In genomic region chr5:176361437-176362097, GRCh38 we compare ENCODE assay signal across 8 cellular contexts. TPM values are rescaled to one million over a fixed set of nuclear protein-coding genes. Genes with fewer than 3 reads are reported as not detected.
A peak's percentile ranks its signal among the peaks of the same experiment; 100 is the strongest.
DNase-seq lines count a peak whose midpoint lies in the region; ATAC-seq and TF ChIP-seq lines count a peak whose summit lies in the region.

Gene KIAA1191, minus strand, starts transcription at chr5:176361764. Its CDS starts 2,256 bp downstream, at chr5:176359508.

- H3K36me3 ChIP-seq in WERI-Rb-1 (peaks cover 34% of the 10 kb centered on the region), mammary epithelial cell (ENCODE audit: insufficient read depth, low read length) (peaks cover 9% of the 10 kb centered on the region), smooth muscle cell (ENCODE audit: low read depth) (no peaks in the 10 kb centered on the region)

- H3K4me2 ChIP-seq in mammary epithelial cell (ENCODE audit: insufficient read depth, low read depth, low read length) (peak within 1 kb of the TSS; percentile 96), smooth muscle cell (peak within 1 kb of the TSS; percentile 97)

- H3K9me3 ChIP-seq in WERI-Rb-1 (ENCODE audit: severe bottlenecking), result no peaks in the 10 kb centered on the region
- H3K9me3 ChIP-seq in mammary epithelial cell (replicated peaks; ENCODE audit: insufficient read depth, low read length), result no peaks in the 10 kb centered on the region
- no peaks in the 10 kb centered on the region for H3K9me3 ChIP-seq in smooth muscle cell (replicated peaks; ENCODE audit: low read depth)

- H3K9ac ChIP-seq in mammary epithelial cell (ENCODE audit: insufficient read depth, low read length) (peak within 1 kb of the TSS; percentile 91), smooth muscle cell (ENCODE audit: low read depth) (peak within 1 kb of the TSS; percentile 96)

- peak within 1 kb of the TSS; percentile 95 for H3K4me3 ChIP-seq in WERI-Rb-1 (ENCODE audit: low read depth, low read length)
- peak within 1 kb of the TSS; percentile 80 to 100 (median 99) for H3K4me3 ChIP-seq in mammary epithelial cell (replicated peaks in 1 of 3; ENCODE audit: insufficient read depth in 1 of 3, low read depth in 2 of 3, low read length in 3 of 3)
- peak within 1 kb of the TSS; percentile 98 for H3K4me3 ChIP-seq in smooth muscle cell

- TSS peak; percentile 66 for BruUV-seq in mammary epithelial cell (replicated peaks; lab: Mats Ljungman, UMichigan)

- CTCF ChIA-PET in mammary epithelial cell (lab: Charles Lee; ENCODE audit: low non-redundant PET), result no interaction called here

- H3K79me2 ChIP-seq in mammary epithelial cell (ENCODE audit: insufficient read depth, low read length) (peaks cover 48% of the 10 kb centered on the region), smooth muscle cell (ENCODE audit: low read depth) (peaks cover 48% of the 10 kb centered on the region)

- in situ Hi-C loops in mammary epithelial cell (cut with MboI; ENCODE audit: low sequenced_read_pairs in 2 of 2), result no loop called here

- ATAC-seq in GM18873 (IDR thresholded peaks at IDR 0.05; ENCODE audit: low FRiP score, unreplicated experiment) (peak; percentile 84), HG03139 (IDR thresholded peaks at IDR 0.05; ENCODE audit: unreplicated experiment) (peak; percentile 87)

- TF ChIP-seq CTCF in WERI-Rb-1 (IDR thresholded peaks at IDR 0.05; ENCODE audit: low read depth, low read length) (peak; percentile 39; the same call in 1 of the 2 replicates), mammary epithelial cell (conservative IDR thresholded peaks at IDR 0.05 in 1 of 2, IDR thresholded peaks at IDR 0.05 in 1 of 2; ENCODE audit: extremely low read depth in 1 of 2, insufficient read depth in 1 of 2, low read depth in 1 of 2, low read length in 2 of 2) (peak in 1 of 2 donors; percentile 44), smooth muscle cell (IDR thresholded peaks at IDR 0.05; ENCODE audit: borderline replicate concordance, insufficient read depth, poor library complexity, severe bottlenecking) (no peak)

- no peaks in the 10 kb centered on the region for H3F3A ChIP-seq in smooth muscle cell (ENCODE audit: low read depth)

- H3K27me3 ChIP-seq in WERI-Rb-1 (ENCODE audit: insufficient read depth, low read depth, severe bottlenecking) (no peaks in the 10 kb centered on the region), mammary epithelial cell (ENCODE audit: insufficient read depth, low read length) (no peaks in the 10 kb centered on the region), smooth muscle cell (ENCODE audit: low read depth) (no peaks in the 10 kb centered on the region)

- H2AFZ ChIP-seq in mammary epithelial cell (ENCODE audit: low read depth, low read length), result peak within 1 kb of the TSS; percentile 99
- peak within 1 kb of the TSS; percentile 91 for H2AFZ ChIP-seq in smooth muscle cell (ENCODE audit: low read depth)

- peaks cover 30% of the 10 kb centered on the region for H3K4me1 ChIP-seq in mammary epithelial cell (ENCODE audit: insufficient read depth, low read length)
- H3K4me1 ChIP-seq in smooth muscle cell (ENCODE audit: low read depth), result peaks cover 9% of the 10 kb centered on the region

- DNase-seq in AG08395 (ENCODE audit: low spot score) (peak; percentile 94), NCI-H2196 treated with DMSO at 0.1 percent for 48 hours (lab: John Stamatoyannopoulos, UW; ENCODE audit: unreplicated experiment) (peak; percentile 82), WERI-Rb-1 (peak; percentile 94), mammary epithelial cell (peak; percentile 86), iPS-NIHi11 (ENCODE audit: low spot score) (peak; percentile 89), smooth muscle cell (lab: John Stamatoyannopoulos, UW; ENCODE audit: unreplicated experiment) (peak; percentile 76)

- WGBS in mammary epithelial cell (ENCODE audit: low coverage, missing lambda C conversion rate), result 1% methylated on average over 25 of the region's 50 CpGs
- under 1% methylated on average over 50 of the region's 50 CpGs for WGBS in smooth muscle cell (ENCODE audit: low lambda C conversion rate)

- dilution Hi-C loops in mammary epithelial cell (cut with HindIII; ENCODE audit: low sequenced_read_pairs), result no loop called here

- H3K27ac ChIP-seq in WERI-Rb-1 (peak within 1 kb of the TSS; percentile 96), mammary epithelial cell (ENCODE audit: insufficient read depth, low read depth, low read length) (peak within 1 kb of the TSS; percentile 72), smooth muscle cell (ENCODE audit: low read depth) (no peak within 1 kb of the TSS)

- H4K20me1 ChIP-seq in mammary epithelial cell (ENCODE audit: insufficient read depth, low read length) (no peaks in the 10 kb centered on the region), smooth muscle cell (ENCODE audit: low read depth) (peaks cover 30% of the 10 kb centered on the region)

- intact Hi-C loops in mammary epithelial cell (cut with micrococcal nuclease), result loop anchor here (1.0 kb wide), 1 partner anchor 28 kb away; no protein-coding TSS in a partner anchor

RNA-seq across cellular contexts. Expression of gene KIAA1191, which starts in this region (rescaled TPM):
- total RNA-seq in mammary epithelial cell (100 to 1,000 TPM in 1 of 2 donors, 10 to 100 TPM in 1; 99.0 to 204 TPM), smooth muscle cell (71.6 and 84.2 TPM in 2 replicates)
- polyA plus RNA-seq in mammary epithelial cell (130 TPM), smooth muscle cell (74.6 and 80.3 TPM in 2 replicates)
- polyA minus RNA-seq in mammary epithelial cell, result 169 TPM
